8 cellular contexts compared by ENCODE assay signal in genomic region chr1:169711469-169712308, GRCh38. TPM values are rescaled to one million over a fixed set of nuclear protein-coding genes. Genes with fewer than 3 reads are reported as not detected.
DNase-seq lines count a peak whose midpoint lies in the region; ATAC-seq and FAIRE-seq lines count a peak whose summit lies in the region.

Gene SELL (minus strand): TSS chr1:169711620. CDS start chr1:169711498, 122 bp downstream.

- ATAC-seq in GM19351 (IDR thresholded peaks at IDR 0.05; ENCODE audit: unreplicated experiment) (peak; percentile 74), HG03460 (IDR thresholded peaks at IDR 0.05; ENCODE audit: unreplicated experiment) (peak; percentile 74)

- H3K27me3 Mint-ChIP-seq in activated CD4-positive, alpha-beta memory T cell treated with anti-CD3 and anti-CD28 coated beads for 36 hours = peaks cover 2% of the 10 kb centered on the region

- DNase-seq in COLO829 (ENCODE audit: low spot score) (peak; percentile 67), NCI-H774 (lab: John Stamatoyannopoulos, UW) (peak; percentile 46), midbrain (lab: John Stamatoyannopoulos, UW) (peak; percentile 66)
- peak; percentile 85 for DNase-seq in activated CD4-positive, alpha-beta memory T cell treated with anti-CD3 and anti-CD28 coated beads for 36 hours
- DNase-seq in stimulated activated CD8-positive, alpha-beta memory T cell treated with anti-CD3 and anti-CD28 coated beads, Interleukin-7, amount 100 ng/mL, for 24 hours (ENCODE audit: low read depth) = peak; percentile 40

- H3K4me1 Mint-ChIP-seq in activated CD4-positive, alpha-beta memory T cell treated with anti-CD3 and anti-CD28 coated beads for 36 hours (ENCODE audit: low read depth) = peaks cover 21% of the 10 kb centered on the region

- FAIRE-seq in endometrium (lab: Jason Lieb, UNC) = peak; percentile 74

- POLR2A ChIA-PET in activated CD4-positive, alpha-beta memory T cell treated with anti-CD3 and anti-CD28 coated beads for 36 hours (lab: Charles Lee) = interaction anchor here (0.5 to 1.3 kb wide), 5 partner anchors 14 to 1391 kb away, joined by 3 to 8 read pairs (median 4); no protein-coding TSS in a partner anchor

- intact Hi-C loops in activated CD4-positive, alpha-beta memory T cell treated with anti-CD3 and anti-CD28 coated beads for 36 hours (cut with micrococcal nuclease) = loop anchor here (1.0 to 5.0 kb wide), 8 partner anchors 19 to 344 kb away; partner anchors contain the start of genes BLZF1, F5 and NME7

- peak within 1 kb of the TSS; percentile 81 for H3K27ac Mint-ChIP-seq in activated CD4-positive, alpha-beta memory T cell treated with anti-CD3 and anti-CD28 coated beads for 36 hours

- CTCF ChIA-PET in activated CD4-positive, alpha-beta memory T cell treated with anti-CD3 and anti-CD28 coated beads for 36 hours (lab: Charles Lee) = interaction anchor here (0.5 to 5.1 kb wide), 53 partner anchors 9 to 1175 kb away, joined by 3 to 208 read pairs (median 4); partner anchors contain the start of genes BLZF1, F5, METTL18 and NME7

- H3K36me3 Mint-ChIP-seq in activated CD4-positive, alpha-beta memory T cell treated with anti-CD3 and anti-CD28 coated beads for 36 hours = peaks cover 18% of the 10 kb centered on the region

- H3K4me3 Mint-ChIP-seq in activated CD4-positive, alpha-beta memory T cell treated with anti-CD3 and anti-CD28 coated beads for 36 hours = peak within 1 kb of the TSS; percentile 71

- peaks cover 15% of the 10 kb centered on the region for H3K9me3 Mint-ChIP-seq in activated CD4-positive, alpha-beta memory T cell treated with anti-CD3 and anti-CD28 coated beads for 36 hours

RNA-seq across cellular contexts. Expression of gene SELL, which starts in this region (rescaled TPM):
- 100 to 1,000 TPM; 103 to 110 TPM for total RNA-seq in activated CD4-positive, alpha-beta memory T cell treated with anti-CD3 and anti-CD28 coated beads for 36 hours

Comparison
In these comparisons a context has a peak if more than half of its experiments do, and no peak if none do; other contexts are left out.
1. Peak in every context shown above with its lines: DNase-seq and ATAC-seq.